In the genomic region with DNA sequence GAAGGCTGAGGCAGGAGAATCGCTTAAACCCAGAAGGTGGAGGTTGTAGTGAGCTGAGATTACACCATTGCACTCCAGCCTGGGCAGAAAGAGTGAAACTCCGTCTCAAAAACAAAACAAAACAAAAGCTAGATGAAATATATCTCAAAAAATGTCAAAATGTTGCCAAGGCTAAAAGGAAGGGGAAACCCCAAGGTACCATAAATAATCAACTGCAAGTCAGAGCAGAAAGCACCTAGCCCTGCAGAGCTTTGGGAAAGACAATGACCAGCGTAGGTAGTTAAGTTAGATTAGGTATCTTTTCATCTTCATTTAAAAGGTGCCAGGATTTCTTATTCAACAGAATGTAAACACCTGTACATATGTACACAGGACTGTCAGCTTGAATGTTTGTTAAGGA, we compare ENCODE assay signal across 22 cellular contexts. TPM values are rescaled to one million over a fixed set of nuclear protein-coding genes. Genes with fewer than 3 reads are reported as not detected.
DNase-seq lines count a peak whose midpoint lies in the region; ATAC-seq and TF ChIP-seq lines count a peak whose summit lies in the region.
"Had no signal": no experiment of that assay in that cellular context is flagged by ENCODE, and none has a peak within 500 bp of the region (broad histone marks: within the 10 kb centered on the region; RNA-seq: fewer than 3 reads in every experiment).

No MANE protein-coding gene starts in this region.

- peaks cover 21% of the 10 kb centered on the region for H3K4me1 Mint-ChIP-seq in Caco-2 (ENCODE audit: low read depth, unreplicated experiment)

- no TSS peak for BruUV-seq in Caco-2 (replicated peaks; lab: Mats Ljungman, UMichigan)

- H3K27ac ChIP-seq in Karpas-422 (ENCODE audit: low read length): no peak overlapping the region
- H3K27ac ChIP-seq: esophagus muscularis mucosa, KMS-11, suprapubic skin had no signal

- peaks cover 2% of the 10 kb centered on the region; the same call in 1 of the 2 replicates for H3K36me3 ChIP-seq in Caco-2 (ENCODE audit: control insufficient read depth, insufficient read depth, low read length)
- peaks cover 38% of the 10 kb centered on the region for H3K36me3 ChIP-seq in Karpas-422 (ENCODE audit: insufficient read depth, low read length)

- no peak overlapping the region for H3K9ac ChIP-seq in Karpas-422 (ENCODE audit: low read length)
- H3K9ac ChIP-seq: KMS-11 had no signal

- no peaks in the 10 kb centered on the region for H3K27me3 Mint-ChIP-seq in Caco-2 (ENCODE audit: insufficient read depth, unreplicated experiment)

- ATAC-seq in GM18907 (IDR thresholded peaks at IDR 0.05; ENCODE audit: unreplicated experiment): peak; percentile 42
- ATAC-seq in HG03045 (IDR thresholded peaks at IDR 0.05; ENCODE audit: unreplicated experiment): peak; percentile 48
- ATAC-seq: Right ventricle myocardium inferior had no signal

- H2AFZ ChIP-seq in Karpas-422 (ENCODE audit: low read length): no peak overlapping the region

- H4K20me1 ChIP-seq in Karpas-422 (ENCODE audit: insufficient read depth, low read depth, low read length): no peaks in the 10 kb centered on the region

- H3K9me3 ChIP-seq in Caco-2 (no peaks in the 10 kb centered on the region), Karpas-422 (ENCODE audit: low read length) (no peaks in the 10 kb centered on the region)
- H3K9me3 ChIP-seq: esophagus muscularis mucosa, suprapubic skin had no signal

- H3K4me1 ChIP-seq in Caco-2 (peaks cover 31% of the 10 kb centered on the region), Karpas-422 (ENCODE audit: low read length) (no peaks in the 10 kb centered on the region)
- H3K4me1 ChIP-seq: esophagus muscularis mucosa, suprapubic skin had no signal

- peak overlapping the region; percentile 53 for H3K27ac Mint-ChIP-seq in Caco-2 (ENCODE audit: unreplicated experiment)

- H3K4me2 ChIP-seq in Karpas-422 (ENCODE audit: low read depth, low read length, poor library complexity, severe bottlenecking): no peak overlapping the region
- H3K4me2 ChIP-seq: KMS-11 had no signal

- H3K27me3 ChIP-seq in Caco-2 (replicated peaks; ENCODE audit: control insufficient read depth, insufficient read depth, low read length) (no peaks in the 10 kb centered on the region), Karpas-422 (ENCODE audit: low read length) (no peaks in the 10 kb centered on the region)
- H3K27me3 ChIP-seq: esophagus muscularis mucosa, suprapubic skin had no signal

- TF ChIP-seq CTCF in Caco-2 (IDR thresholded peaks at IDR 0.05; ENCODE audit: insufficient read depth in 1 of 2, low read depth in 1 of 2, low read length in 1 of 2, severe bottlenecking in 1 of 2, unreplicated experiment in 1 of 2): no peak
- TF ChIP-seq CTCF in epithelial cell of esophagus (IDR thresholded peaks at IDR 0.05; ENCODE audit: insufficient read depth, low read depth, low read length, missing control alignments): no peak

- intact Hi-C loops in Caco-2 (cut with micrococcal nuclease; ENCODE audit: unreplicated experiment): no loop called here

- no peaks in the 10 kb centered on the region for H3K9me3 Mint-ChIP-seq in Caco-2 (ENCODE audit: unreplicated experiment)

- H3K79me2 ChIP-seq in Karpas-422 (ENCODE audit: low read length): no peaks in the 10 kb centered on the region

- no peaks in the 10 kb centered on the region for H3K9me2 ChIP-seq in Karpas-422 (replicated peaks; ENCODE audit: insufficient read depth, low read length)

- DNase-seq in Caco-2 (no peak), epithelial cell of esophagus (ENCODE audit: low read depth) (peak; percentile 14), Karpas-422 (no peak), NCI-H1694 (lab: John Stamatoyannopoulos, UW) (no peak), NOMO-1 treated with dmso at 0.1 percent for 144 hours (lab: John Stamatoyannopoulos, UW; ENCODE audit: unreplicated experiment) (no peak)
- no peak for DNase-seq in activated CD4-positive, alpha-beta T cell treated with anti-CD3 and anti-CD28 coated beads for 1 hour
- DNase-seq: activated CD4-positive, alpha-beta T cell treated with anti-CD3 and anti-CD28 coated beads, Interleukin-2, amount 50 U/mL, for 1 hour; activated CD8-positive, alpha-beta memory T cell treated with anti-CD3 and anti-CD28 coated beads, Interleukin-2, amount 50 U/mL, for 48 hours; activated gamma-delta T cell treated with Interleukin-2 at 50 U/mL for 16 hours; C1 segment of cervical spinal cord; caudate nucleus; HCEC 1CT; NCI-H1092 treated with DMSO at 0.1 percent for 48 hours; NCI-H526; stimulated activated CD4-positive, alpha-beta T cell treated with anti-CD3 and anti-CD28 coated beads, Interleukin-12 subunit alpha, Interleukin-12 subunit beta, amount 100 ng/mL, for 4 hours; stimulated activated CD8-positive, alpha-beta memory T cell treated with anti-CD3 and anti-CD28 coated beads, Interleukin-4, amount 100 ng/mL, for 48 hours had no signal

- CTCF ChIA-PET in Caco-2 (lab: Charles Lee): no interaction called here

- H3K4me3 Mint-ChIP-seq in Caco-2 (ENCODE audit: unreplicated experiment): no peak overlapping the region

- H3K36me3 Mint-ChIP-seq in Caco-2 (ENCODE audit: insufficient read depth, unreplicated experiment): peaks cover 57% of the 10 kb centered on the region

- H3K4me3 ChIP-seq in Caco-2 (ENCODE audit: low read depth, low read length): no peak overlapping the region
- no peak overlapping the region for H3K4me3 ChIP-seq in epithelial cell of esophagus (ENCODE audit: low read length)
- no peak overlapping the region for H3K4me3 ChIP-seq in Karpas-422 (ENCODE audit: low read length)
- H3K4me3 ChIP-seq: esophagus muscularis mucosa, suprapubic skin had no signal

- POLR2A ChIA-PET in Caco-2 (lab: Charles Lee): no interaction called here

RNA-seq across cellular contexts. Expression of gene AKIRIN2, which starts 33.0 kb away (rescaled TPM):
- total RNA-seq in Caco-2 (2022): 51.3 and 53.5 TPM in 2 replicates
- 47.0 and 50.1 TPM in 2 replicates for total RNA-seq in Karpas-422 (2014; rRNA removed; shearing (Covaris generic); ENCODE audit: low replicate concordance)
